13 cellular contexts compared by ENCODE assay signal in genomic region chr2:121196132-121196848, GRCh38.
DNase-seq lines count a peak whose midpoint lies in the region; ATAC-seq and TF ChIP-seq lines count a peak whose summit lies in the region.
"Had no signal": no experiment of that assay in that cellular context is flagged by ENCODE, and none has a peak within 500 bp of the region (broad histone marks: within the 10 kb centered on the region; RNA-seq: fewer than 3 reads in every experiment).

No MANE protein-coding gene starts in this region.

- no peaks in the 10 kb centered on the region for H3K9me3 ChIP-seq in endodermal cell (ENCODE audit: control insufficient read depth, low read length)
- H3K9me3 ChIP-seq in psoas muscle = no peaks in the 10 kb centered on the region
- H3K9me3 ChIP-seq: HAP-1, left ventricle myocardium inferior, testis had no signal

- no peak overlapping the region for H3K27ac Mint-ChIP-seq in endodermal cell
- H3K27ac Mint-ChIP-seq: neural progenitor cell had no signal

- no peaks in the 10 kb centered on the region for H3K27me3 ChIP-seq in endodermal cell (ENCODE audit: control insufficient read depth, insufficient read depth, low read length, poor library complexity, severe bottlenecking)
- no peaks in the 10 kb centered on the region for H3K27me3 ChIP-seq in psoas muscle (ENCODE audit: insufficient read depth in 3 of 3, low read length in 2 of 3)
- H3K27me3 ChIP-seq: neural progenitor cell, testis had no signal

- no peak overlapping the region for H3K4me3 Mint-ChIP-seq in endodermal cell
- H3K4me3 Mint-ChIP-seq: neural progenitor cell had no signal

- intact Hi-C loops in psoas muscle (cut with DNase I) = no loop called here

- ATAC-seq in psoas muscle (peak in 2 of 4 donors; percentile 17 to 20), GM19395 (IDR thresholded peaks at IDR 0.05; ENCODE audit: unreplicated experiment) (no peak)

- TF ChIP-seq CTCF in endodermal cell (conservative IDR thresholded peaks at IDR 0.05) (no peak), psoas muscle (IDR thresholded peaks at IDR 0.05) (no peak)

- H3K36me3 ChIP-seq in endodermal cell (ENCODE audit: control insufficient read depth, insufficient read depth, low read length) = no peaks in the 10 kb centered on the region
- no peaks in the 10 kb centered on the region for H3K36me3 ChIP-seq in psoas muscle (ENCODE audit: insufficient read depth in 1 of 2, low read depth in 1 of 2)
- H3K36me3 ChIP-seq: HAP-1, left ventricle myocardium inferior, neural progenitor cell had no signal

- peaks cover 5% of the 10 kb centered on the region for H3K4me1 Mint-ChIP-seq in endodermal cell

- no peak overlapping the region for H3K27ac ChIP-seq in endodermal cell (ENCODE audit: low read depth, low read length)
- peak overlapping the region; percentile 83 for H3K27ac ChIP-seq in psoas muscle
- H3K27ac ChIP-seq: neural progenitor cell had no signal

- peak; percentile 92 for DNase-seq in DMS79 (lab: John Stamatoyannopoulos, UW)
- peak; percentile 33 for DNase-seq in NCI-H510A (lab: John Stamatoyannopoulos, UW)
- DNase-seq in endodermal cell = peak; percentile 66
- DNase-seq in psoas muscle = peak; percentile 49 to 62
- no peak for DNase-seq in dermis blood vessel endothelial cell
- DNase-seq in RPMI8226 = no peak
- no peak for DNase-seq in stimulated activated CD8-positive, alpha-beta memory T cell treated with anti-CD3 and anti-CD28 coated beads, Interleukin-4, amount 100 ng/mL, for 48 hours
- DNase-seq: activated CD4-positive, alpha-beta T cell treated with anti-CD3 and anti-CD28 coated beads, Interleukin-2, amount 50 U/mL, for 48 hours; left ventricle myocardium inferior; testis had no signal

- H3K4me3 ChIP-seq in endodermal cell (ENCODE audit: low read length) = no peak overlapping the region
- no peak overlapping the region for H3K4me3 ChIP-seq in psoas muscle
- H3K4me3 ChIP-seq: HAP-1, left ventricle myocardium inferior, neural progenitor cell, testis had no signal

- no peaks in the 10 kb centered on the region for H3K36me3 Mint-ChIP-seq in endodermal cell (ENCODE audit: low read depth)
- H3K36me3 Mint-ChIP-seq: neural progenitor cell had no signal

- no peak overlapping the region for H3K9ac ChIP-seq in endodermal cell (ENCODE audit: extremely low read depth, low read length, poor library complexity, severe bottlenecking)
- H3K9ac ChIP-seq: neural progenitor cell had no signal

- WGBS in endodermal cell (ENCODE audit: insufficient coverage in 1 of 2, insufficient read length in 1 of 2), 2 experiments = 89 to 96% methylated on average over 9 to 19 of the region's 19 CpGs
- 83 to 86% (median 83%) methylated on average over 19 of the region's 19 CpGs for WGBS in psoas muscle, 3 donors

- no peaks in the 10 kb centered on the region for H3K9me3 Mint-ChIP-seq in endodermal cell
- H3K9me3 Mint-ChIP-seq: neural progenitor cell had no signal

- peaks cover 14% of the 10 kb centered on the region for H3K27me3 Mint-ChIP-seq in endodermal cell (ENCODE audit: insufficient read depth)

- H3K4me1 ChIP-seq in endodermal cell (ENCODE audit: control insufficient read depth, insufficient read depth, low read length) (no peaks in the 10 kb centered on the region), psoas muscle (peaks cover 7% of the 10 kb centered on the region)
- H3K4me1 ChIP-seq: HAP-1, neural progenitor cell had no signal

Comparison
In these comparisons a context has a peak if more than half of its experiments do, and no peak if none do; other contexts are left out.
1. DNase-seq: peak in DMS79 (single experiment), NCI-H510A (single experiment), endodermal cell (single experiment) and psoas muscle (2 of 2); none in dermis blood vessel endothelial cell (single experiment), RPMI8226 (single experiment) and stimulated activated CD8-positive, alpha-beta memory T cell treated with anti-CD3 and anti-CD28 coated beads, Interleukin-4, amount 100 ng/mL, for 48 hours (single experiment).